Comparison of ENCODE assay signal across 10 cellular contexts in genomic region chr1:218705911-218706893, GRCh38.
DNase-seq lines count a peak whose midpoint lies in the region; ATAC-seq, FAIRE-seq and TF ChIP-seq lines count a peak whose summit lies in the region.
"Had no signal": no experiment of that assay in that cellular context is flagged by ENCODE, and none has a peak within 500 bp of the region (broad histone marks: within the 10 kb centered on the region; RNA-seq: fewer than 3 reads in every experiment).

No MANE protein-coding gene starts in this region.

- H2AFZ ChIP-seq in trophoblast cell (ENCODE audit: insufficient read depth, low read length, poor library complexity) (no peak overlapping the region), neural progenitor cell (replicated peaks) (no peak overlapping the region)

- no peak for TF ChIP-seq CTCF in neural progenitor cell (IDR thresholded peaks at IDR 0.05)

- H3K23ac ChIP-seq in trophoblast cell (ENCODE audit: low read length): no peak overlapping the region

- no peak overlapping the region for H2BK5ac ChIP-seq in trophoblast cell (ENCODE audit: low read depth, low read length, poor library complexity)

- no peak overlapping the region for H2AK5ac ChIP-seq in trophoblast cell (ENCODE audit: low read length)

- H3K27me3 ChIP-seq in trophoblast cell (ENCODE audit: insufficient read depth, low read length) (no peaks in the 10 kb centered on the region), neural progenitor cell (no peaks in the 10 kb centered on the region)

- H2BK120ac ChIP-seq in trophoblast cell (ENCODE audit: insufficient read depth, low read length, poor library complexity): no peak overlapping the region

- no peak overlapping the region for H4K12ac ChIP-seq in trophoblast cell (ENCODE audit: low read depth, low read length)

- no peak overlapping the region for H3K27ac Mint-ChIP-seq in neural progenitor cell

- H3K9ac ChIP-seq in trophoblast cell (ENCODE audit: low read length) (no peak overlapping the region), neural progenitor cell (no peak overlapping the region)

- peaks cover 2% of the 10 kb centered on the region for H3K9me3 Mint-ChIP-seq in neural progenitor cell

- H3K4me3 ChIP-seq in trophoblast cell (ENCODE audit: low read depth, low read length) (no peak overlapping the region), neural progenitor cell (no peak overlapping the region)

- no CpG with 5 or more reads among the region's 7 CpGs for WGBS in trophoblast cell (ENCODE audit: extremely low coverage, insufficient coverage, insufficient read length)

- peaks cover 3% of the 10 kb centered on the region for H3K27me3 Mint-ChIP-seq in neural progenitor cell (ENCODE audit: insufficient read depth, low read depth)
- H3K27me3 Mint-ChIP-seq: central memory CD8-positive, alpha-beta T cell had no signal

- H3K18ac ChIP-seq in trophoblast cell (ENCODE audit: low read length): no peak overlapping the region

- H3K79me1 ChIP-seq in trophoblast cell (ENCODE audit: low read length): no peaks in the 10 kb centered on the region

- H3K27ac ChIP-seq in trophoblast cell (ENCODE audit: low read depth, low read length) (no peak overlapping the region), neural progenitor cell (no peak overlapping the region)

- no peaks in the 10 kb centered on the region for H3K79me2 ChIP-seq in trophoblast cell (ENCODE audit: control insufficient read depth, insufficient read depth, low read length, poor library complexity)
- no peaks in the 10 kb centered on the region for H3K79me2 ChIP-seq in neural progenitor cell (ENCODE audit: low read depth)

- H3K4me2 ChIP-seq in trophoblast cell (ENCODE audit: low read length) (no peak overlapping the region), neural progenitor cell (no peak overlapping the region)

- H4K20me1 ChIP-seq in neural progenitor cell (ENCODE audit: low read depth): no peaks in the 10 kb centered on the region

- no peak overlapping the region for H2BK12ac ChIP-seq in trophoblast cell (ENCODE audit: low read length)

- H3K9me3 ChIP-seq in trophoblast cell (ENCODE audit: insufficient read depth, low read depth, low read length): no peaks in the 10 kb centered on the region
- no peaks in the 10 kb centered on the region for H3K9me3 ChIP-seq in neural progenitor cell (ENCODE audit: low read depth)

- no peak overlapping the region for H3K4ac ChIP-seq in trophoblast cell (ENCODE audit: low read depth, low read length)

- H3K4me1 ChIP-seq in trophoblast cell (ENCODE audit: control insufficient read depth in 1 of 2, insufficient read depth in 2 of 2, low read length in 2 of 2): peaks cover under 1 to 9% of the 10 kb centered on the region in 2 experiments
- no peaks in the 10 kb centered on the region for H3K4me1 ChIP-seq in neural progenitor cell

- H3K4me1 Mint-ChIP-seq in neural progenitor cell: no peaks in the 10 kb centered on the region
- H3K4me1 Mint-ChIP-seq: central memory CD8-positive, alpha-beta T cell had no signal

- peak; percentile 100 for FAIRE-seq in RCC 7860 (lab: Jason Lieb, UNC)
- FAIRE-seq: islet of Langerhans had no signal

- no peaks in the 10 kb centered on the region for H3F3A ChIP-seq in neural progenitor cell (ENCODE audit: low read depth)

- H3K36me3 ChIP-seq in trophoblast cell (ENCODE audit: control insufficient read depth in 1 of 2, insufficient read depth in 2 of 2, low read length in 2 of 2) (no peaks in the 10 kb centered on the region), neural progenitor cell (no peaks in the 10 kb centered on the region)

- H3K36me3 Mint-ChIP-seq in neural progenitor cell: no peaks in the 10 kb centered on the region

- H3K4me3 Mint-ChIP-seq in neural progenitor cell: no peak overlapping the region
- H3K4me3 Mint-ChIP-seq: central memory CD8-positive, alpha-beta T cell had no signal

- no peak overlapping the region for H3K14ac ChIP-seq in trophoblast cell (ENCODE audit: low read length)

- H4K8ac ChIP-seq in trophoblast cell (ENCODE audit: low read depth, low read length): no peak overlapping the region

- no peak for ATAC-seq in HG02981 (IDR thresholded peaks at IDR 0.05; ENCODE audit: unreplicated experiment)

- H4K91ac ChIP-seq in trophoblast cell (ENCODE audit: low read depth, low read length): no peak overlapping the region

- DNase-seq in Daoy (ENCODE audit: low read depth) (peak; percentile 96), RCC 7860 (ENCODE audit: low spot score) (peak; percentile 100), fibroblast of gingiva (ENCODE audit: low read depth) (peak; percentile 86), trophoblast cell (peak; percentile 16 to 45), medulla oblongata (ENCODE audit: extremely low spot score) (no peak), neural progenitor cell (ENCODE audit: low spot score) (no peak), NCI-H1105 treated with DMSO at 0.1 percent for 48 hours (lab: John Stamatoyannopoulos, UW) (no peak)

Comparison
In these comparisons a context has a peak if more than half of its experiments do, and no peak if none do; other contexts are left out.
1. DNase-seq: peak in Daoy (single experiment), RCC 7860 (single experiment), fibroblast of gingiva (single experiment) and trophoblast cell (2 of 2); none in medulla oblongata (single experiment), neural progenitor cell (single experiment) and NCI-H1105 treated with DMSO at 0.1 percent for 48 hours (single experiment).